11 cellular contexts compared by ENCODE assay signal in genomic region chr12:49902399-49903350, GRCh38. TPM values are rescaled to one million over a fixed set of nuclear protein-coding genes. Genes with fewer than 3 reads are reported as not detected.
A peak's percentile ranks its signal among the peaks of the same experiment; 100 is the strongest.
DNase-seq lines count a peak whose midpoint lies in the region; ATAC-seq and TF ChIP-seq lines count a peak whose summit lies in the region.
"Had no signal": no experiment of that assay in that cellular context is flagged by ENCODE, and none has a peak within 500 bp of the region (broad histone marks: within the 10 kb centered on the region; RNA-seq: fewer than 3 reads in every experiment).

No MANE protein-coding gene starts in this region.

- H3K4me1 ChIP-seq in esophagus muscularis mucosa = peaks cover 8 to 19% (median 14%) of the 10 kb centered on the region in 4 donors

- peak overlapping the region in 9 of 10 donors; percentile 21 to 84 (median 72) for H3K4me3 Mint-ChIP-seq in naive thymus-derived CD8-positive, alpha-beta T cell
- no peak overlapping the region for H3K4me3 Mint-ChIP-seq in stimulated activated memory B cell treated with anti-CD40 and anti-IgM and Interleukin-4, amounts not matched to agents 10 μg/mL and 1 μg/mL and 100 μg/mL, for 72 hours

- no peak for ATAC-seq in naive thymus-derived CD8-positive, alpha-beta T cell
- ATAC-seq in HG02981 (IDR thresholded peaks at IDR 0.05; ENCODE audit: unreplicated experiment) = no peak
- no peak for ATAC-seq in stimulated activated memory B cell treated with anti-CD40 and anti-IgM and Interleukin-4, amounts not matched to agents 10 μg/mL and 1 μg/mL and 100 μg/mL, for 72 hours

- peaks cover 0 to 20% (median 0%) of the 10 kb centered on the region in 4 donors for H3K27me3 ChIP-seq in esophagus muscularis mucosa

- peak overlapping the region in 2 of 10 donors; percentile 37 to 94 for H3K27ac Mint-ChIP-seq in naive thymus-derived CD8-positive, alpha-beta T cell
- no peak overlapping the region for H3K27ac Mint-ChIP-seq in stimulated activated memory B cell treated with anti-CD40 and anti-IgM and Interleukin-4, amounts not matched to agents 10 μg/mL and 1 μg/mL and 100 μg/mL, for 72 hours
- H3K27ac Mint-ChIP-seq: activated T-cell treated with anti-CD3 and anti-CD28 coated beads, Interleukin-2, amount 50 U/mL, for 72 hours had no signal

- 74% methylated on average over 16 of the region's 16 CpGs for WGBS in esophagus muscularis mucosa
- WGBS in lower leg skin, 2 donors = 79 to 86% methylated on average over 16 of the region's 16 CpGs

- intact Hi-C loops in esophagus muscularis mucosa (cut with DNase I) (no loop called here), lower leg skin (cut with DNase I; ENCODE audit: low total_unique reads) (no loop called here)

- DNase-seq in C1 segment of cervical spinal cord (lab: John Stamatoyannopoulos, UW) (peak in 10 of 14 donors; percentile 50 to 89 (median 68)), NCI-H1436 treated with DMSO at 0.1 percent for 48 hours (lab: John Stamatoyannopoulos, UW) (peak; percentile 73), esophagus muscularis mucosa (ENCODE audit: extremely low spot score) (no peak), lower leg skin (ENCODE audit: low spot score in 2 of 2) (no peak), NCI-H524 treated with DMSO at 0.1 percent for 48 hours (lab: John Stamatoyannopoulos, UW) (no peak)
- no peak for DNase-seq in naive thymus-derived CD8-positive, alpha-beta T cell
- DNase-seq: HCEC 1CT had no signal

- no peaks in the 10 kb centered on the region for H3K9me3 ChIP-seq in esophagus muscularis mucosa

- TF ChIP-seq POLR2A in esophagus muscularis mucosa (IDR thresholded peaks at IDR 0.05; ENCODE audit: low read depth) = no peak
- TF ChIP-seq POLR2A in lower leg skin (IDR thresholded peaks at IDR 0.05) = no peak

- no peaks in the 10 kb centered on the region for H3K9me3 Mint-ChIP-seq in naive thymus-derived CD8-positive, alpha-beta T cell
- no peaks in the 10 kb centered on the region for H3K9me3 Mint-ChIP-seq in stimulated activated memory B cell treated with anti-CD40 and anti-IgM and Interleukin-4, amounts not matched to agents 10 μg/mL and 1 μg/mL and 100 μg/mL, for 72 hours
- H3K9me3 Mint-ChIP-seq: activated T-cell treated with anti-CD3 and anti-CD28 coated beads, Interleukin-2, amount 50 U/mL, for 72 hours had no signal

- H3K4me3 ChIP-seq in esophagus muscularis mucosa (peak overlapping the region; percentile 55 to 67 (median 58)), lower leg skin (ENCODE audit: low read depth, poor library complexity, severe bottlenecking) (no peak overlapping the region)

- no peak for TF ChIP-seq EP300 in esophagus muscularis mucosa (IDR thresholded peaks at IDR 0.05)

- peaks cover 3 to 22% (median 9%) of the 10 kb centered on the region in 5 donors for H3K27me3 Mint-ChIP-seq in naive thymus-derived CD8-positive, alpha-beta T cell
- peaks cover 76% of the 10 kb centered on the region for H3K27me3 Mint-ChIP-seq in stimulated activated memory B cell treated with anti-CD40 and anti-IgM and Interleukin-4, amounts not matched to agents 10 μg/mL and 1 μg/mL and 100 μg/mL, for 72 hours

- peaks cover 6 to 16% (median 10%) of the 10 kb centered on the region in 4 donors for H3K4me1 Mint-ChIP-seq in naive thymus-derived CD8-positive, alpha-beta T cell
- H3K4me1 Mint-ChIP-seq in stimulated activated memory B cell treated with anti-CD40 and anti-IgM and Interleukin-4, amounts not matched to agents 10 μg/mL and 1 μg/mL and 100 μg/mL, for 72 hours = peaks cover 10% of the 10 kb centered on the region

- H3K27ac ChIP-seq in esophagus muscularis mucosa (replicated peaks in 1 of 4) = no peak overlapping the region

- no peaks in the 10 kb centered on the region for H3K36me3 Mint-ChIP-seq in naive thymus-derived CD8-positive, alpha-beta T cell
- no peaks in the 10 kb centered on the region for H3K36me3 Mint-ChIP-seq in stimulated activated memory B cell treated with anti-CD40 and anti-IgM and Interleukin-4, amounts not matched to agents 10 μg/mL and 1 μg/mL and 100 μg/mL, for 72 hours

- POLR2A ChIA-PET in naive thymus-derived CD8-positive, alpha-beta T cell (lab: Charles Lee) = no interaction called here

- no peaks in the 10 kb centered on the region for H3K36me3 ChIP-seq in esophagus muscularis mucosa

- TF ChIP-seq CTCF in esophagus muscularis mucosa (IDR thresholded peaks at IDR 0.05) (no peak), lower leg skin (IDR thresholded peaks at IDR 0.05) (no peak)

RNA-seq across cellular contexts. Expression of gene FAIM2, which starts 1.0 kb away (rescaled TPM):
- total RNA-seq in esophagus muscularis mucosa (10 to 100 TPM in 1 of 4 donors, 1 to 10 TPM in 3; 4.1 to 10.3 (median 7.4) TPM), lower leg skin (under 1 TPM in 3 of 4 donors, not detected in 1; 0.08 to 0.91 (median 0.17) TPM)
- total RNA-seq in naive thymus-derived CD8-positive, alpha-beta T cell = not detected
- polyA plus RNA-seq in naive thymus-derived CD8-positive, alpha-beta T cell = under 1 TPM in 1 of 3 donors, not detected in 2; 0.39 TPM
- total RNA-seq: epithelial cell of proximal tubule had no signal

RNA-seq across cellular contexts. Expression of gene AQP2, which starts 47.9 kb away (rescaled TPM):
- total RNA-seq in esophagus muscularis mucosa (not detected), lower leg skin (under 1 TPM in 1 of 4 donors, not detected in 3; 0.36 TPM)
- total RNA-seq in naive thymus-derived CD8-positive, alpha-beta T cell = not detected
- polyA plus RNA-seq in naive thymus-derived CD8-positive, alpha-beta T cell = not detected
- total RNA-seq: activated T-cell treated with anti-CD3 and anti-CD28 coated beads, Interleukin-2, amount 50 U/mL, for 72 hours; epithelial cell of proximal tubule had no signal

RNA-seq across cellular contexts. Expression of gene AQP5, which starts 59.0 kb away (rescaled TPM):
- under 1 TPM in 1 of 4 donors, not detected in 3; 0.83 TPM for total RNA-seq in esophagus muscularis mucosa
- not detected for total RNA-seq in naive thymus-derived CD8-positive, alpha-beta T cell
- polyA plus RNA-seq in naive thymus-derived CD8-positive, alpha-beta T cell = not detected
- total RNA-seq in lower leg skin = 100 to 1,000 TPM in 3 of 4 donors, 10 to 100 TPM in 1; 48.4 to 332 (median 203) TPM
- total RNA-seq: activated T-cell treated with anti-CD3 and anti-CD28 coated beads, Interleukin-2, amount 50 U/mL, for 72 hours; epithelial cell of proximal tubule had no signal

RNA-seq across cellular contexts. Expression of gene BCDIN3D, which starts 59.8 kb away (rescaled TPM):
- total RNA-seq in esophagus muscularis mucosa = 1 to 10 TPM; 2.2 to 6.2 (median 5.5) TPM
- 10 to 100 TPM; 15.7 to 15.9 TPM for total RNA-seq in naive thymus-derived CD8-positive, alpha-beta T cell
- polyA plus RNA-seq in naive thymus-derived CD8-positive, alpha-beta T cell = 1 to 10 TPM; 5.9 to 7.1 (median 6.8) TPM
- 1 to 10 TPM; 3.2 to 7.4 (median 6.3) TPM for total RNA-seq in lower leg skin

Comparison
In these comparisons a context has a peak if more than half of its experiments do, and no peak if none do; other contexts are left out.
1. DNase-seq: peak in C1 segment of cervical spinal cord (10 of 14) and NCI-H1436 treated with DMSO at 0.1 percent for 48 hours (single experiment); none in esophagus muscularis mucosa (single experiment), naive thymus-derived CD8-positive, alpha-beta T cell (0 of 10), lower leg skin (0 of 2) and NCI-H524 treated with DMSO at 0.1 percent for 48 hours (single experiment).
2. RNA of gene AQP5, which starts 59.0 kb away (total RNA-seq): 48.4 to 332 TPM in lower leg skin; 0.83 TPM in esophagus muscularis mucosa and not detected in naive thymus-derived CD8-positive, alpha-beta T cell; every median in the first group is over 10 times any median in the second.